1 cellular context compared by ENCODE assay signal in genomic region chr14:61337893-61338292, GRCh38.
TF ChIP-seq lines count a peak whose summit lies in the region.

No MANE protein-coding gene starts in this region.

TF ChIP-seq in HepG2, 621 proteins besides CTCF, POLR2A, EP300 and RAD21:
- TF ChIP-seq HMG20A (CRISPR knock-in tag; IDR thresholded peaks at IDR 0.05; ENCODE audit: borderline replicate concordance) (no peak), ZNF670 (CRISPR knock-in tag; IDR thresholded peaks at IDR 0.05; ENCODE audit: borderline replicate concordance) (no peak), MTA3 (CRISPR knock-in tag; IDR thresholded peaks at IDR 0.05) (no peak)
